3 cellular contexts compared by ENCODE assay signal in genomic region chr22:47963660-47964059, GRCh38.
"Had no signal": no experiment of that assay in that cellular context is flagged by ENCODE, and none has a peak within 500 bp of the region (broad histone marks: within the 10 kb centered on the region; RNA-seq: fewer than 3 reads in every experiment).

No MANE protein-coding gene starts in this region.

- ATAC-seq: GM12878 had no signal

- H3K4me3 ChIP-seq: GM12878 had no signal

- DNase-seq: GDM1, GF-D8 had no signal
